Comparison of ENCODE assay signal across 23 cellular contexts in the genomic region with DNA sequence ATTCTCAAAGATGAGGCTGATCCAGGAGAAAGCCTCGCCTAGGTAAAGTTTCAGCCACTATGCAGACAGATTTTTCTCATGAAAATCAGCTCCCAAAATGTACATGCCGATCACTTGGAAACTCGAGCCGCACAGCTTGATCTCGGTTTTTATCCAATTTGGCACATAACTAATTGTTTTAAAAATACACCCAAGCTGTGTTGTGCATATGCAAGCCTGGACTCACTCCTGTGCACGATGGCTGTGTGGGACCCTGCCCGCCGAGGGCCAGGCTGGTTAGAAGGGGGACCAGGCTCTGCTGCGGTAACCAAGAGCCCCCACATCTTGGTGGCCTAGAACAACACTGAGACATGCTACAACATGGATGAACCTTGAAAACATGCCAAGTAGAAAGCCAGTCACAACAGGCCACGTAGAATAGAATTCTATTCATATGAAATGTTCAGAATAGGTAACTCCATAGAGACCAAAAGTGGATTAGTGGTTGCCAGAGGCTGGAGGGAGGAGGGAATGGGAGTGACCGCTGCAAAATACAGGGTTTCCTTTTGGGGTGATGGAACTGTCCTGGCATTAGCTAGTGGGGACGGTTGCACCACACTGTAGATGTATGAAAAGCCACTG.
"Had no signal": no experiment of that assay in that cellular context is flagged by ENCODE, and none has a peak within 500 bp of the region (broad histone marks: within the 10 kb centered on the region; RNA-seq: fewer than 3 reads in every experiment).

No MANE protein-coding gene starts in this region.

- ATAC-seq: activated CD8-positive, alpha-beta memory T cell treated with anti-CD3 and anti-CD28 coated beads, Interleukin-2, amount 10 ng/mL, durations not matched to agents 7 days and 5 days; Right ventricle myocardium inferior; T-cell had no signal

- DNase-seq: activated B cell treated with CpG ODN at 0.5 μM for 24 hours; activated CD4-positive, alpha-beta T cell treated with anti-CD3 and anti-CD28 coated beads for 1 hour; activated CD4-positive, alpha-beta T cell treated with anti-CD3 and anti-CD28 coated beads, Interleukin-2, amount 10 ng/mL, durations not matched to agents 24 days and 14 days; activated CD4-positive, alpha-beta T cell treated with anti-CD3 and anti-CD28 coated beads, Interleukin-2, amount 50 U/mL, for 48 hours; activated CD8-positive, alpha-beta memory T cell treated with anti-CD3 and anti-CD28 coated beads, Interleukin-2, amount 10 ng/mL, durations not matched to agents 7 days and 5 days; activated effector memory CD4-positive, alpha-beta T cell treated with Interleukin-2 at 50 U/mL for 16 hours; activated naive CD4-positive, alpha-beta T cell; activated T-cell treated with anti-CD3 and anti-CD28 coated beads, Interleukin-2, amount 50 U/mL, for 24 hours; amniotic stem cell; Kasumi-1; KBM-7; NCI-H1048; NCI-H2029 treated with DMSO at 0.1 percent for 48 hours; NCI-H345; NCI-H510A treated with DMSO at 0.1 percent for 48 hours; NCI-H69; T-cell; T-helper 2 cell; T1000 had no signal

- H3K27ac ChIP-seq: SK-N-MC had no signal

- FAIRE-seq: astrocyte, TTC549 had no signal

- H3K4me3 ChIP-seq: SK-N-MC had no signal
